ENCODE assay signal across 9 cellular contexts in genomic region chr7:64877714-64878610, GRCh38. TPM values are rescaled to one million over a fixed set of nuclear protein-coding genes. Genes with fewer than 3 reads are reported as not detected.
DNase-seq lines count a peak whose midpoint lies in the region; ATAC-seq and TF ChIP-seq lines count a peak whose summit lies in the region.
"Had no signal": no experiment of that assay in that cellular context is flagged by ENCODE, and none has a peak within 500 bp of the region (broad histone marks: within the 10 kb centered on the region; RNA-seq: fewer than 3 reads in every experiment).

No MANE protein-coding gene starts in this region.

- H3K27me3 ChIP-seq in adipocyte (replicated peaks; ENCODE audit: control insufficient read depth, insufficient read depth, low read length) (peaks cover 23% of the 10 kb centered on the region), kidney epithelial cell (ENCODE audit: control insufficient read depth, insufficient read depth, low read length) (peaks cover 17% of the 10 kb centered on the region), stomach smooth muscle (ENCODE audit: control insufficient read depth in 1 of 2, insufficient read depth in 2 of 2, low read length in 2 of 2) (peaks cover 0 to 2% of the 10 kb centered on the region in 2 donors)
- H3K27me3 ChIP-seq: BLaER1 had no signal

- no peak overlapping the region for H3K27ac ChIP-seq in stomach smooth muscle (ENCODE audit: low read length)
- H3K27ac ChIP-seq: BLaER1 had no signal

- H3K4me1 ChIP-seq in adipocyte (ENCODE audit: control insufficient read depth, insufficient read depth, low read length) (peaks cover 8% of the 10 kb centered on the region), stomach smooth muscle (ENCODE audit: control insufficient read depth, insufficient read depth, low read length) (peaks cover 30% of the 10 kb centered on the region)
- H3K4me1 ChIP-seq: BLaER1 had no signal

- DNase-seq in activated effector memory CD4-positive, alpha-beta T cell treated with anti-CD3 and anti-CD28 coated beads, Interleukin-2, amount 50 U/mL, for 16 hours: peak; percentile 63
- no peak for DNase-seq in activated effector memory CD4-positive, alpha-beta T cell treated with Interleukin-2 at 50 U/mL for 16 hours
- no peak for DNase-seq in adipocyte (ENCODE audit: low read depth)
- DNase-seq in kidney epithelial cell (ENCODE audit: low read depth): no peak
- DNase-seq in NCI-H774 (lab: John Stamatoyannopoulos, UW): no peak
- DNase-seq in SKM-1 (lab: John Stamatoyannopoulos, UW; ENCODE audit: unreplicated experiment): no peak

- TF ChIP-seq CTCF in kidney epithelial cell (IDR thresholded peaks at IDR 0.05; ENCODE audit: insufficient read depth, low read length, poor library complexity, severe bottlenecking): no peak

- no peak for ATAC-seq in GM19351 (IDR thresholded peaks at IDR 0.05; ENCODE audit: unreplicated experiment)

- H3K9me3 ChIP-seq in adipocyte (ENCODE audit: control insufficient read depth, low read length) (peaks cover 2% of the 10 kb centered on the region), stomach smooth muscle (ENCODE audit: control insufficient read depth in 2 of 2, low read length in 2 of 2) (no peaks in the 10 kb centered on the region)

- H3K9ac ChIP-seq in adipocyte (ENCODE audit: low read length): no peak overlapping the region
- H3K9ac ChIP-seq in stomach smooth muscle (ENCODE audit: low read length in 2 of 2): peak overlapping the region; percentile 64 to 71
- H3K9ac ChIP-seq: BLaER1 had no signal

- H3K4me3 ChIP-seq in adipocyte (ENCODE audit: low read length) (peak overlapping the region; percentile 68), kidney epithelial cell (ENCODE audit: low read depth, low read length) (peak overlapping the region; percentile 28), stomach smooth muscle (ENCODE audit: low read length in 2 of 2) (peak overlapping the region; percentile 78)
- H3K4me3 ChIP-seq: BLaER1 had no signal

- H3K36me3 ChIP-seq in adipocyte (ENCODE audit: control insufficient read depth, insufficient read depth, low read length, severe bottlenecking) (no peaks in the 10 kb centered on the region), kidney epithelial cell (ENCODE audit: control insufficient read depth, insufficient read depth, low read length) (no peaks in the 10 kb centered on the region), stomach smooth muscle (ENCODE audit: control insufficient read depth in 2 of 2, insufficient read depth in 2 of 2, low read length in 2 of 2) (no peaks in the 10 kb centered on the region)
- H3K36me3 ChIP-seq: BLaER1 had no signal

RNA-seq across cellular contexts. Expression of gene ZNF273, which starts 25.1 kb away (rescaled TPM):
- total RNA-seq in kidney epithelial cell: 3.8 and 5.3 TPM in 2 replicates

Comparison
In these comparisons a context has a peak if more than half of its experiments do, and no peak if none do; other contexts are left out.
1. H3K4me3 ChIP-seq: peak in every context shown above with its lines; median percentile 78 in stomach smooth muscle; 68 in adipocyte; 28 in kidney epithelial cell.